In the genomic region with DNA sequence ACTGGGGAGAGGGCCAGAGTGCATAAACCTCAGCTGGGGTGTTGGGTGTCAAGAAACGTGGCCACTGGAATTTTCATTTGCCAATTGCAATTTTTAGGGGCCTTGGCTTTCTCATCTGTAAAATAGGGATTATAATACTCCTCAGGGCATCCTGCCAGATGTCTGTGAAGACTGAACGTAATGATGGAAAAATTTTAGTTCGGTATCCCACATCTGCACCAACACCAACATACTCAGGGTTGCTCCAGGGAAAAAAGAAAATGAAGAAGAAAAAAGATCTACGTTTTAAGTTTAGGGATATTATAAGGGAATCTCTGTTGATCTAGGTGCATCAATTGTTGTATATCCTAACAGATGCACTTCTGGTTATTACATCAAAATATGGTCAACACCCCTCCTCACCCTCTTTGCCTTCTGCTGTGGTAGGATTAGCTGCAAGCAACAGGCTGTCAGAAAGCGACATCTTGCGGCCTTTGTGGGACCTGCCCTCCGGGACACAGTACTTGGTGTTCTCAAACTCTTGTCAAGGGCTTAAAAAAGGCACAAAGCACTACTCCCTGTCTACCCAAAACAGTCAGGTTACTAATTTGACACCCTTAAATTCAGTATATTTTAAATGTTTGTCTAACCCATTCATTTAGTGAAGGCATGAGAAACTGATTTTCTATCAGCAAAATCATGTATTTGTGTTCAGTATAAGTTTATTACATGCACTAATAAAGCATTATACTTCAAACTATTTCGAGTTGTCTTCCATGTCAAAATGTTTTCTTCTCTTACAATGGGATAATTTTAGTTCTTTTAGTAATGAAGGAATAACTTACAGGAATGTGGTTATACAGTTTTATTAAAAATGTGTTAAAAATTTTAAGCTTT, we compare ENCODE assay signal across 8 cellular contexts. TPM values are rescaled to one million over a fixed set of nuclear protein-coding genes. Genes with fewer than 3 reads are reported as not detected.
A peak's percentile ranks its signal among the peaks of the same experiment; 100 is the strongest.
DNase-seq lines count a peak whose midpoint lies in the region; ATAC-seq, FAIRE-seq and TF ChIP-seq lines count a peak whose summit lies in the region.

No MANE protein-coding gene starts in this region.

- no peak for TF ChIP-seq POLR2A in HepG2 (IDR thresholded peaks at IDR 0.05; ENCODE audit: insufficient read depth in 1 of 2, low read depth in 2 of 2, low read length in 2 of 2)

- no peak overlapping the region for H3K27ac ChIP-seq in HepG2 (ENCODE audit: extremely low read length, insufficient read depth, low read length)

- H3K4me3 ChIP-seq in choroid plexus epithelial cell (ENCODE audit: low read depth, low read length) (no peak overlapping the region), HepG2 (replicated peaks in 1 of 3; ENCODE audit: insufficient read depth in 1 of 3, low read depth in 2 of 3, low read length in 3 of 3) (no peak overlapping the region)

- BruUV-seq in HepG2 (replicated peaks; lab: Mats Ljungman, UMichigan) = no TSS peak

- intact Hi-C loops in activated CD4-positive, alpha-beta T cell treated with anti-CD3 and anti-CD28 coated beads for 36 hours (cut with DNase I, micrococcal nuclease) = loop anchor here (1.0 to 5.0 kb wide), 7 partner anchors 58 to 551 kb away; a partner anchor contains a TSS
- intact Hi-C loops in HepG2 (cut with micrococcal nuclease; ENCODE audit: unreplicated experiment) = loop anchor here (1.0 to 5.0 kb wide), 5 partner anchors 58 to 341 kb away; a partner anchor contains a TSS

- H3K4me2 ChIP-seq in HepG2 (ENCODE audit: low read depth, low read length) = no peak overlapping the region

- no peaks in the 10 kb centered on the region for H3K27me3 Mint-ChIP-seq in activated CD4-positive, alpha-beta T cell treated with anti-CD3 and anti-CD28 coated beads for 36 hours

- peak; percentile 90 for ATAC-seq in HG03280 (IDR thresholded peaks at IDR 0.05; ENCODE audit: unreplicated experiment)
- peak; percentile 99 for ATAC-seq in activated CD4-positive, alpha-beta T cell treated with anti-CD3 and anti-CD28 coated beads for 36 hours
- peak; percentile 100 for ATAC-seq in HepG2

- H3K4me1 ChIP-seq in HepG2 (ENCODE audit: insufficient read depth, low read length) = peaks cover 18% of the 10 kb centered on the region

- no peak overlapping the region for H2AFZ ChIP-seq in HepG2 (ENCODE audit: low read length)

- DNase-seq in activated gamma-delta T cell treated with Interleukin-2 at 50 U/mL for 16 hours = peak; percentile 80
- no peak for DNase-seq in activated gamma-delta T cell (lab: John Stamatoyannopoulos, UW)
- peak; percentile 82 for DNase-seq in NCI-H460 (ENCODE audit: extremely low read depth, low read depth)
- DNase-seq in activated CD4-positive, alpha-beta T cell treated with anti-CD3 and anti-CD28 coated beads for 36 hours = peak; percentile 91
- peak; percentile 91 for DNase-seq in choroid plexus epithelial cell (ENCODE audit: low read depth)
- DNase-seq in HepG2 (ENCODE audit: low spot score) = peak; percentile 61
- DNase-seq in stimulated activated CD4-positive, alpha-beta T cell treated with anti-CD3 and anti-CD28 coated beads, Interleukin-4, amount 100 ng/mL, for 48 hours (ENCODE audit: low read depth in 2 of 2) = peak; percentile 66 to 75

- no peaks in the 10 kb centered on the region for H4K20me1 ChIP-seq in HepG2 (ENCODE audit: insufficient read depth, low read length)

- peak; percentile 88 for TF ChIP-seq RAD21 in HepG2 (CRISPR knock-in tag; IDR thresholded peaks at IDR 0.05)

- no peaks in the 10 kb centered on the region for H3K36me3 Mint-ChIP-seq in activated CD4-positive, alpha-beta T cell treated with anti-CD3 and anti-CD28 coated beads for 36 hours (ENCODE audit: low read depth)

- WGBS in HepG2 (ENCODE audit: low lambda C conversion rate) = 22% methylated on average over 8 of the region's 8 CpGs

- no peak overlapping the region for H3K27ac Mint-ChIP-seq in activated CD4-positive, alpha-beta T cell treated with anti-CD3 and anti-CD28 coated beads for 36 hours

- H3K27me3 ChIP-seq in HepG2 (ENCODE audit: control insufficient read depth in 1 of 2, insufficient read depth in 2 of 2, low read length in 2 of 2) = peaks cover 0 to under 1% of the 10 kb centered on the region in 2 experiments; a peak in 1 of 5 replicates

- no peaks in the 10 kb centered on the region for H3K9me3 Mint-ChIP-seq in activated CD4-positive, alpha-beta T cell treated with anti-CD3 and anti-CD28 coated beads for 36 hours (ENCODE audit: low read depth)

- POLR2A ChIA-PET in activated CD4-positive, alpha-beta T cell treated with anti-CD3 and anti-CD28 coated beads for 36 hours (lab: Charles Lee) = no interaction called here
- POLR2A ChIA-PET in HepG2 (lab: Yijun Ruan, JAX) = no interaction called here

- no peaks in the 10 kb centered on the region for H3K4me1 Mint-ChIP-seq in activated CD4-positive, alpha-beta T cell treated with anti-CD3 and anti-CD28 coated beads for 36 hours

- no peaks in the 10 kb centered on the region for H3K79me2 ChIP-seq in HepG2 (ENCODE audit: insufficient read depth, low read length)

- in situ Hi-C loops in HepG2 (cut with HindIII; ENCODE audit: extremely low pct_ligation_motif_present, low pct_unique_long_range_greater_than_20kb) = loop anchor here (5.0 kb wide), 1 partner anchor 56 kb away; no protein-coding TSS in a partner anchor

- peak; percentile 100 for TF ChIP-seq CTCF in choroid plexus epithelial cell (conservative IDR thresholded peaks at IDR 0.05; ENCODE audit: low read depth, low read length)
- TF ChIP-seq CTCF in HepG2 (CRISPR knock-in tag; IDR thresholded peaks at IDR 0.05) = peak; percentile 95

- H3K36me3 ChIP-seq in HepG2 (replicated peaks in 1 of 2; ENCODE audit: control insufficient read depth in 1 of 2, insufficient read depth in 2 of 2, low read length in 2 of 2) = no peaks in the 10 kb centered on the region

- TF ChIP-seq EP300 in HepG2 (IDR thresholded peaks at IDR 0.05; ENCODE audit: low read depth in 2 of 2, low read length in 2 of 2) = no peak
- TF ChIP-seq EP300 in HepG2 (CRISPR knock-in tag; IDR thresholded peaks at IDR 0.05; ENCODE audit: borderline replicate concordance) = no peak

- peak; percentile 92 for FAIRE-seq in HepG2 (lab: Jason Lieb, UNC)

- H3K9ac ChIP-seq in HepG2 (ENCODE audit: insufficient read depth, low read depth, low read length) = no peak overlapping the region

- no peaks in the 10 kb centered on the region for H3K9me3 ChIP-seq in HepG2 (ENCODE audit: low read length)

- H3K4me3 Mint-ChIP-seq in activated CD4-positive, alpha-beta T cell treated with anti-CD3 and anti-CD28 coated beads for 36 hours = no peak overlapping the region

- CTCF ChIA-PET in activated CD4-positive, alpha-beta T cell treated with anti-CD3 and anti-CD28 coated beads for 36 hours (lab: Charles Lee) = interaction anchor here (0.5 to 2.8 kb wide), 19 partner anchors 8 to 229 kb away, joined by 3 to 32 read pairs (median 3); a partner anchor contains a TSS
- CTCF ChIA-PET in HepG2 (lab: Yijun Ruan, JAX; ENCODE audit: low intra/inter-chr PET ratio, low total read pairs) = interaction anchor here (0.8 to 3.1 kb wide), 5 partner anchors 56 to 340 kb away, joined by 3 to 42 read pairs (median 9); a partner anchor contains a TSS

TF ChIP-seq in HepG2, 621 proteins besides CTCF, POLR2A, EP300 and RAD21 (continues in another document):
- TF ChIP-seq, protein P1, sequence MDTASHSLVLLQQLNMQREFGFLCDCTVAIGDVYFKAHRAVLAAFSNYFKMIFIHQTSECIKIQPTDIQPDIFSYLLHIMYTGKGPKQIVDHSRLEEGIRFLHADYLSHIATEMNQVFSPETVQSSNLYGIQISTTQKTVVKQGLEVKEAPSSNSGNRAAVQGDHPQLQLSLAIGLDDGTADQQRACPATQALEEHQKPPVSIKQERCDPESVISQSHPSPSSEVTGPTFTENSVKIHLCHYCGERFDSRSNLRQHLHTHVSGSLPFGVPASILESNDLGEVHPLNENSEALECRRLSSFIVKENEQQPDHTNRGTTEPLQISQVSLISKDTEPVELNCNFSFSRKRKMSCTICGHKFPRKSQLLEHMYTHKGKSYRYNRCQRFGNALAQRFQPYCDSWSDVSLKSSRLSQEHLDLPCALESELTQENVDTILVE (CRISPR knock-in tag; IDR thresholded peaks at IDR 0.05) = 0 out of 2 replicates have a peak, but pooled peaks have one; percentile 67
- no peak for TF ChIP-seq ZMYM4 (CRISPR knock-in tag; IDR thresholded peaks at IDR 0.05)
- no peak for TF ChIP-seq ZNF33B (CRISPR knock-in tag; IDR thresholded peaks at IDR 0.05)

RNA-seq across cellular contexts. Expression of a gene that starts 8.3 kb away (rescaled TPM):
- 12.6 and 14.5 TPM in 2 replicates for total RNA-seq in NCI-H460 (2014; rRNA removed; shearing (Covaris generic))
- 27.9 and 29.3 TPM in 2 replicates for polyA plus RNA-seq in NCI-H460 (2014; cell fraction: nucleus; rRNA removed)
- 1 to 10 TPM; 2.8 to 3.2 TPM for total RNA-seq in activated CD4-positive, alpha-beta T cell treated with anti-CD3 and anti-CD28 coated beads for 36 hours
- 2.2 and 2.8 TPM in 2 replicates for total RNA-seq in HepG2 (2016; rRNA removed; fragmentation: Illumina TruSeq; extraction: Trizol)
- 0.51 and 0.62 TPM in 2 replicates for total RNA-seq in HepG2 (2016; cell fraction: cytosol; rRNA removed; fragmentation: Illumina TruSeq; extraction: Trizol; ENCODE audit: low read depth)
- total RNA-seq in HepG2 (2016; cell fraction: insoluble cytoplasmic fraction; rRNA removed; fragmentation: Illumina TruSeq; extraction: Trizol) = 2.1 and 2.6 TPM in 2 replicates
- 1.1 and 1.2 TPM in 2 replicates for total RNA-seq in HepG2 (2016; cell fraction: membrane; rRNA removed; fragmentation: Illumina TruSeq; extraction: Trizol)
- total RNA-seq in HepG2 (2016; cell fraction: nucleus; rRNA removed; fragmentation: Illumina TruSeq; extraction: Trizol) = 2.2 and 2.8 TPM in 2 replicates
- polyA plus RNA-seq in HepG2 (2011; rRNA removed) = 2.0 and 2.8 TPM in 2 replicates
- polyA plus RNA-seq in HepG2 (2011; cell fraction: cytosol; rRNA removed) = 1.5 and 2.0 TPM in 2 replicates
- 5.2 and 5.6 TPM in 2 replicates for polyA plus RNA-seq in HepG2 (2011; cell fraction: nucleus; rRNA removed)
- polyA plus RNA-seq in HepG2 (2012) = 1.9 and 2.1 TPM in 2 replicates
- polyA plus RNA-seq in HepG2 (2016; cell fraction: cytosol; fragmentation: Illumina TruSeq; extraction: Trizol; ENCODE audit: low read depth) = 0.31 and 0.54 TPM in 2 replicates
- polyA plus RNA-seq in HepG2 (2016; cell fraction: insoluble cytoplasmic fraction; fragmentation: Illumina TruSeq; extraction: Trizol; ENCODE audit: low read depth) = 2.9 and 3.0 TPM in 2 replicates
- 0.96 and 1.1 TPM in 2 replicates for polyA plus RNA-seq in HepG2 (2016; cell fraction: membrane; fragmentation: Illumina TruSeq; extraction: Trizol; ENCODE audit: low read depth)
- polyA plus RNA-seq in HepG2 (2016; cell fraction: nucleus; fragmentation: Illumina TruSeq; extraction: Trizol; ENCODE audit: insufficient read depth, low read depth) = 3.1 and 3.8 TPM in 2 replicates
- 6.2 and 19.2 TPM in 2 replicates for polyA minus RNA-seq in HepG2 (2011; rRNA and poly(A)+ RNA removed; ENCODE audit: low replicate concordance)
- 1.1 TPM in 2 replicates for polyA minus RNA-seq in HepG2 (2011; cell fraction: cytosol; rRNA and poly(A)+ RNA removed)
- polyA minus RNA-seq in HepG2 (2011; cell fraction: nucleus; rRNA and poly(A)+ RNA removed) = 3.1 and 4.0 TPM in 2 replicates
